8 cellular contexts compared by ENCODE assay signal in the genomic region with DNA sequence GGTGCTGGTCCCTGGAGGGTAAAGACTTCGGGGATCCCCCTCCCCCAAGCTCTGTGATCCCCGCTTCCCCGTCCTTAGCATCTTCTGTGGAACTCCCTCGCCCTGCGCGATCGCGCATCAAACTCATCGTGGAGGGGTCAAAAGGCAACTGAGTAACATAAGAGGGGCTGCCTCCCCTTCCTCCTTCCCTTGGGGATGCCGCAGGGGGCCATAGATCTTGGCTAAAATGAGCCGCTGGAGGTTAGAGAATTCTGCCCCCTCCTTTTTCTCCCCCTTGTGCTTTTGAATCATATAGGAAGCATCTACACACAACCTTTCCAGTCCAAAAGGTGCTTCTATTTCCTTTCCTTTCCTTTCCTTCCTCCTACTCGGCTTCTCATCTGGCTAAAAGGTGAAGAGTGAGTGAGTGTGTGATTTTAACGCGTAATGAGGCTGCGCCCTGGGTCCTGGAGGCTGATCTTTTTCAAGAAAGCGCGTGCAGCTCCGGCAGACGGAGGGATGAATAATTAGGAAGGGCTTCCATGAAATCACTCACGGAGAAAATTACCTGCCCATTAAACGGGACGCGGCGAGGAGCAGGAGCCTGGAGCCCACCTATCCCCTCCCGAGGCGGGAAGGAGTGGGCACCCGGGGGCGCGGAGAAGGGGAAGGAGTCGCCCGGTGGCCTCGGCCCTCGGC. TPM values are rescaled to one million over a fixed set of nuclear protein-coding genes. Genes with fewer than 3 reads are reported as not detected.
DNase-seq lines count a peak whose midpoint lies in the region; ATAC-seq and TF ChIP-seq lines count a peak whose summit lies in the region.

No MANE protein-coding gene starts in this region.

- ATAC-seq in GM23338 (peak; percentile 48), left cardiac atrium (peak; percentile 49 to 80), GM21381 (IDR thresholded peaks at IDR 0.05; ENCODE audit: unreplicated experiment) (no peak), HG02973 (IDR thresholded peaks at IDR 0.05; ENCODE audit: unreplicated experiment) (no peak)

- H3K79me2 ChIP-seq in GM23338 (replicated peaks; ENCODE audit: insufficient read depth), result no peaks in the 10 kb centered on the region
- no peaks in the 10 kb centered on the region for H3K79me2 ChIP-seq in SU-DHL-6 (ENCODE audit: insufficient read depth, low read length)

- H4K20me1 ChIP-seq in GM23338 (replicated peaks; ENCODE audit: insufficient read depth), result no peaks in the 10 kb centered on the region
- no peaks in the 10 kb centered on the region for H4K20me1 ChIP-seq in SU-DHL-6 (ENCODE audit: low read depth, low read length)

- no peaks in the 10 kb centered on the region for H3K9me3 ChIP-seq in SU-DHL-6 (ENCODE audit: insufficient read depth, low read length)

- H3K4me1 ChIP-seq in GM23338 (ENCODE audit: insufficient read depth), result peaks cover 18% of the 10 kb centered on the region

- no peaks in the 10 kb centered on the region for H3K36me3 ChIP-seq in GM23338 (ENCODE audit: insufficient read depth)
- H3K36me3 ChIP-seq in SU-DHL-6 (ENCODE audit: low read length), result no peaks in the 10 kb centered on the region

- H2AFZ ChIP-seq in GM23338 (peak overlapping the region; percentile 87), SU-DHL-6 (ENCODE audit: low read depth, low read length, severe bottlenecking) (peak overlapping the region; percentile 53)

- H3K9me2 ChIP-seq in GM23338 (ENCODE audit: insufficient read depth), result no peaks in the 10 kb centered on the region
- H3K9me2 ChIP-seq in SU-DHL-6 (replicated peaks; ENCODE audit: insufficient read depth, low read length), result no peaks in the 10 kb centered on the region

- H3K9ac ChIP-seq in SU-DHL-6 (ENCODE audit: low read length), result no peak overlapping the region; the same call in 1 of the 2 replicates

- H3K27ac ChIP-seq in GM23338 (ENCODE audit: low read depth) (no peak overlapping the region), SU-DHL-6 (ENCODE audit: low read depth, low read length) (no peak overlapping the region)

- peaks cover 17% of the 10 kb centered on the region for H3K4me1 Mint-ChIP-seq in GM23338

- H3K4me2 ChIP-seq in GM23338 (peak overlapping the region; percentile 88), SU-DHL-6 (ENCODE audit: low read depth, low read length, poor library complexity, severe bottlenecking) (no peak overlapping the region)

- H3K27me3 ChIP-seq in GM23338 (ENCODE audit: insufficient read depth) (peaks cover 34% of the 10 kb centered on the region), SU-DHL-6 (ENCODE audit: low read length) (no peaks in the 10 kb centered on the region)

- peak; percentile 52 for DNase-seq in GM23338 (ENCODE audit: low spot score)
- DNase-seq in left cardiac atrium, result peak; percentile 17
- no peak for DNase-seq in retinal pigment epithelial cell (ENCODE audit: low read depth)
- DNase-seq in mesenteric fat pad (ENCODE audit: low spot score), result no peak
- DNase-seq in effector CD8-positive, alpha-beta T cell (lab: John Stamatoyannopoulos, UW), result no peak

- H3K27ac Mint-ChIP-seq in GM23338, result peak overlapping the region; percentile 13; the same call in 1 of the 2 replicates

- peak overlapping the region; percentile 86 for H3K4me3 Mint-ChIP-seq in GM23338

- no peaks in the 10 kb centered on the region; the same call in 2 of the 3 replicates for H3K36me3 Mint-ChIP-seq in GM23338 (ENCODE audit: low read depth)

- H3K9me3 Mint-ChIP-seq in GM23338, result no peaks in the 10 kb centered on the region

- intact Hi-C loops in left cardiac atrium (cut with DNase I), result loop anchor here (2.0 to 5.0 kb wide), 3 partner anchors 216 to 1606 kb away; no protein-coding TSS in a partner anchor

- no peak for TF ChIP-seq CTCF in GM23338 (conservative IDR thresholded peaks at IDR 0.05; ENCODE audit: low read depth in 2 of 2)
- TF ChIP-seq CTCF in SU-DHL-6 (IDR thresholded peaks at IDR 0.05; ENCODE audit: insufficient read depth, low read length, poor library complexity, severe bottlenecking), result no peak
- TF ChIP-seq CTCF in retinal pigment epithelial cell (conservative IDR thresholded peaks at IDR 0.05; ENCODE audit: low read depth, low read length), result no peak

- H3F3A ChIP-seq in GM23338 (replicated peaks; ENCODE audit: low read depth) (no peaks in the 10 kb centered on the region), SU-DHL-6 (ENCODE audit: insufficient read depth) (no peaks in the 10 kb centered on the region)

- H3K4me3 ChIP-seq in GM23338 (peak overlapping the region; percentile 69), SU-DHL-6 (ENCODE audit: insufficient read depth, low read length, poor library complexity, severe bottlenecking) (no peak overlapping the region), retinal pigment epithelial cell (ENCODE audit: low read length) (peak overlapping the region; percentile 56)

- H3K27me3 Mint-ChIP-seq in GM23338 (ENCODE audit: insufficient read depth, low read depth, poor library complexity), result peaks cover 10% of the 10 kb centered on the region

TF ChIP-seq in GM23338, 12 proteins besides CTCF, POLR2A, EP300 and RAD21:
- TF ChIP-seq EZH2phosphoT487 (IDR thresholded peaks at IDR 0.05; ENCODE audit: unreplicated experiment) (no peak), STAT1 (IDR thresholded peaks at IDR 0.05; ENCODE audit: unreplicated experiment) (no peak), NANOG (IDR thresholded peaks at IDR 0.05; ENCODE audit: borderline replicate concordance) (no peak), EZH2 (IDR thresholded peaks at IDR 0.05; ENCODE audit: low read depth, unreplicated experiment) (peak; percentile 17), JUNB (IDR thresholded peaks at IDR 0.05; ENCODE audit: unreplicated experiment) (no peak)
TF ChIP-seq in GM23338: peak in this region for 1.

RNA-seq across cellular contexts. Expression of a gene that starts 0.8 kb away (rescaled TPM):
- total RNA-seq in GM23338 (2014; rRNA removed; shearing (Covaris generic)), result 4.3 and 7.8 TPM in 2 replicates
- 1.1 and 1.5 TPM in 2 replicates for polyA plus RNA-seq in GM23338 (2016; fragmentation: Nextera tagmentation; extraction: Ambion mirVana)
- total RNA-seq in left cardiac atrium, result 1 to 10 TPM; 3.4 to 8.0 TPM
- 1.8 TPM for total RNA-seq in mesenteric fat pad

Comparison
In these comparisons a context has a peak if more than half of its experiments do, and no peak if none do; other contexts are left out.
1. ATAC-seq: peak in GM23338 (single experiment) and left cardiac atrium (2 of 2); none in GM21381 (single experiment) and HG02973 (single experiment).
2. DNase-seq: peak in GM23338 (single experiment) and left cardiac atrium (single experiment); none in retinal pigment epithelial cell (single experiment), mesenteric fat pad (single experiment) and effector CD8-positive, alpha-beta T cell (single experiment).